ENCODE assay signal across 19 cellular contexts in the genomic region with DNA sequence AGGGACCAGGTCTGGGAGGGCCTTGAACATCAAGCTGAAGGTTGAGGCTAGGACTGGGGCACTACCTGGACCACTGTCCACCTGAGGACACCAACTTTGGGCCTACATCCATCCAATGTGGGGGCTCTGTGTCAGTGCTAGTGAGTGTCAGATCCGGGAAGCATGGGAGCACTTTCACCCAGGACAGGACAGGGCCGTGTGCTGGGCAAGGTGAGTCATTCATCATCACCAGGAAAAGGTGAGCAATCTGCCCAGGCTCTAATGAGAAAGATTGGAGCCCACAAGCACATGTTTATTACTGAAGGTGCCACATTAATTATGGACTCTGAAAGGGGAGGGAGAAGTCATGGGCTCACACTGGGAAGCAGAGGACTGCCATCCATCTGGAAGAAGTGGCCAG. TPM values are rescaled to one million over a fixed set of nuclear protein-coding genes. Genes with fewer than 3 reads are reported as not detected.
DNase-seq lines count a peak whose midpoint lies in the region; ATAC-seq and TF ChIP-seq lines count a peak whose summit lies in the region.
"Had no signal": no experiment of that assay in that cellular context is flagged by ENCODE, and none has a peak within 500 bp of the region (broad histone marks: within the 10 kb centered on the region; RNA-seq: fewer than 3 reads in every experiment).

No MANE protein-coding gene starts in this region.

- intact Hi-C loops in naive thymus-derived CD4-positive, alpha-beta T cell (cut with micrococcal nuclease): no loop called here

- no peaks in the 10 kb centered on the region for H3K9me3 ChIP-seq in naive thymus-derived CD4-positive, alpha-beta T cell (ENCODE audit: control insufficient read depth in 2 of 3, low read length in 3 of 3)
- H3K9me3 ChIP-seq: Peyer's patch, SK-N-SH had no signal

- peak; percentile 48 for DNase-seq in RWPE1 (ENCODE audit: low spot score)
- DNase-seq in ecto neural progenitor cell (ENCODE audit: low spot score): peak; percentile 12
- DNase-seq in kidney tubule cell (ENCODE audit: low spot score): peak; percentile 28
- no peak for DNase-seq in naive thymus-derived CD4-positive, alpha-beta T cell
- DNase-seq in NOMO-1 treated with DMSO at 0.1 percent for 48 hours (lab: John Stamatoyannopoulos, UW; ENCODE audit: unreplicated experiment): no peak
- no peak for DNase-seq in DMS79 treated with DMSO at 0.1 percent for 48 hours (lab: John Stamatoyannopoulos, UW)
- no peak for DNase-seq in stimulated activated CD4-positive, alpha-beta T cell treated with anti-CD3 and anti-CD28 coated beads, Interleukin-2, amount 100 ng/mL, for 24 hours
- DNase-seq: C1 segment of cervical spinal cord; CD4-positive, alpha-beta memory T cell; COR-L47; DMS53; NCI-H1092 treated with DMSO at 0.1 percent for 48 hours; NCI-H146; NCI-H1930; NCI-H2107; NCI-H524 treated with DMSO at 0.1 percent for 48 hours; Peyer's patch; SK-N-SH had no signal

- no peak for TF ChIP-seq CTCF in RWPE1 (conservative IDR thresholded peaks at IDR 0.05; ENCODE audit: low read depth)

- no peaks in the 10 kb centered on the region for H3K4me1 Mint-ChIP-seq in naive thymus-derived CD4-positive, alpha-beta T cell
- H3K4me1 Mint-ChIP-seq: CD4-positive, alpha-beta memory T cell had no signal

- H3K4me3 ChIP-seq in naive thymus-derived CD4-positive, alpha-beta T cell (ENCODE audit: low read length): no peak overlapping the region
- H3K4me3 ChIP-seq: Peyer's patch had no signal

- peaks cover 5 to 24% (median 9%) of the 10 kb centered on the region in 5 donors for H3K27me3 Mint-ChIP-seq in naive thymus-derived CD4-positive, alpha-beta T cell

- no peak overlapping the region for H3K27ac Mint-ChIP-seq in naive thymus-derived CD4-positive, alpha-beta T cell
- H3K27ac Mint-ChIP-seq: CD4-positive, alpha-beta memory T cell had no signal

- H3K27ac ChIP-seq in RWPE1: no peak overlapping the region
- H3K27ac ChIP-seq in naive thymus-derived CD4-positive, alpha-beta T cell (ENCODE audit: low read depth, low read length): no peak overlapping the region
- H3K27ac ChIP-seq: Peyer's patch had no signal

- no peaks in the 10 kb centered on the region for H3K36me3 Mint-ChIP-seq in naive thymus-derived CD4-positive, alpha-beta T cell
- H3K36me3 Mint-ChIP-seq: CD4-positive, alpha-beta memory T cell had no signal

- no peaks in the 10 kb centered on the region for H3K36me3 ChIP-seq in naive thymus-derived CD4-positive, alpha-beta T cell (ENCODE audit: control insufficient read depth in 2 of 3, insufficient read depth in 3 of 3, low read length in 3 of 3)
- H3K36me3 ChIP-seq: Peyer's patch had no signal

- no peak overlapping the region for H3K4me3 Mint-ChIP-seq in naive thymus-derived CD4-positive, alpha-beta T cell
- H3K4me3 Mint-ChIP-seq: CD4-positive, alpha-beta memory T cell had no signal

- no peaks in the 10 kb centered on the region for H3K4me1 ChIP-seq in naive thymus-derived CD4-positive, alpha-beta T cell (ENCODE audit: control insufficient read depth in 2 of 2, insufficient read depth in 2 of 2, low read length in 2 of 2)
- H3K4me1 ChIP-seq: Peyer's patch had no signal

- POLR2A ChIA-PET in RWPE1 (lab: Yijun Ruan, JAX; ENCODE audit: low non-redundant PET): no interaction called here
- POLR2A ChIA-PET in naive thymus-derived CD4-positive, alpha-beta T cell (lab: Charles Lee): no interaction called here

- CTCF ChIA-PET in RWPE1 (lab: Yijun Ruan, JAX): no interaction called here
- CTCF ChIA-PET in naive thymus-derived CD4-positive, alpha-beta T cell (lab: Charles Lee): no interaction called here

- H3K9me3 Mint-ChIP-seq in naive thymus-derived CD4-positive, alpha-beta T cell: peaks cover 0 to 8% (median 0%) of the 10 kb centered on the region in 11 donors

- no peaks in the 10 kb centered on the region for H3K27me3 ChIP-seq in naive thymus-derived CD4-positive, alpha-beta T cell (ENCODE audit: control insufficient read depth in 2 of 2, insufficient read depth in 2 of 2, low read length in 2 of 2)
- H3K27me3 ChIP-seq: Peyer's patch had no signal

- no peak for ATAC-seq in naive thymus-derived CD4-positive, alpha-beta T cell

RNA-seq across cellular contexts. Expression of a gene that starts 39.7 kb away (rescaled TPM):
- total RNA-seq in naive thymus-derived CD4-positive, alpha-beta T cell: not detected
- not detected for polyA plus RNA-seq in naive thymus-derived CD4-positive, alpha-beta T cell
- total RNA-seq: CD4-positive, alpha-beta memory T cell; OCI-LY7; Peyer's patch had no signal
- polyA plus RNA-seq: CD4-positive, alpha-beta memory T cell had no signal

Comparison
In these comparisons a context has a peak if more than half of its experiments do, and no peak if none do; other contexts are left out.
1. DNase-seq: peak in RWPE1 (single experiment), ecto neural progenitor cell (single experiment) and kidney tubule cell (single experiment); none in naive thymus-derived CD4-positive, alpha-beta T cell (0 of 9), NOMO-1 treated with DMSO at 0.1 percent for 48 hours (single experiment), DMS79 treated with DMSO at 0.1 percent for 48 hours (single experiment) and stimulated activated CD4-positive, alpha-beta T cell treated with anti-CD3 and anti-CD28 coated beads, Interleukin-2, amount 100 ng/mL, for 24 hours (0 of 2).